In genomic region chr22:32985899-32986772, GRCh38 we compare ENCODE assay signal across 8 cellular contexts.
DNase-seq lines count a peak whose midpoint lies in the region; ATAC-seq and TF ChIP-seq lines count a peak whose summit lies in the region.

No MANE protein-coding gene starts in this region.

- WGBS in mammary epithelial cell (ENCODE audit: low coverage, missing lambda C conversion rate) = 24% methylated on average over 13 of the region's 16 CpGs

- H3K36me3 ChIP-seq in SU-DHL-6 (ENCODE audit: low read length) (no peaks in the 10 kb centered on the region), mammary epithelial cell (ENCODE audit: insufficient read depth, low read length) (no peaks in the 10 kb centered on the region)

- no peak overlapping the region for H3K4me2 ChIP-seq in SU-DHL-6 (ENCODE audit: low read depth, low read length, poor library complexity, severe bottlenecking)
- peak overlapping the region; percentile 72 for H3K4me2 ChIP-seq in mammary epithelial cell (ENCODE audit: insufficient read depth, low read depth, low read length)

- in situ Hi-C loops in mammary epithelial cell (cut with MboI; ENCODE audit: low sequenced_read_pairs in 2 of 2) = loop anchor here (5.0 to 25.0 kb wide), 3 partner anchors 179 to 461 kb away; no protein-coding TSS in a partner anchor

- H2AFZ ChIP-seq in SU-DHL-6 (ENCODE audit: low read depth, low read length, severe bottlenecking) = peak overlapping the region; percentile 25
- H2AFZ ChIP-seq in mammary epithelial cell (ENCODE audit: low read depth, low read length) = peak overlapping the region; percentile 78

- TF ChIP-seq CTCF in SU-DHL-6 (IDR thresholded peaks at IDR 0.05; ENCODE audit: insufficient read depth, low read length, poor library complexity, severe bottlenecking) = peak; percentile 50
- TF ChIP-seq CTCF in mammary epithelial cell (conservative IDR thresholded peaks at IDR 0.05 in 1 of 2, IDR thresholded peaks at IDR 0.05 in 1 of 2; ENCODE audit: extremely low read depth in 1 of 2, insufficient read depth in 1 of 2, low read depth in 1 of 2, low read length in 2 of 2) = peak; percentile 86 to 92

- H3K4me1 ChIP-seq in mammary epithelial cell (ENCODE audit: insufficient read depth, low read length) = peaks cover 34% of the 10 kb centered on the region

- H3K4me3 ChIP-seq in SU-DHL-6 (ENCODE audit: insufficient read depth, low read length, poor library complexity, severe bottlenecking) (no peak overlapping the region), mammary epithelial cell (replicated peaks in 1 of 3; ENCODE audit: insufficient read depth in 1 of 3, low read depth in 2 of 3, low read length in 3 of 3) (no peak overlapping the region)

- no peak overlapping the region for H3K27ac ChIP-seq in SU-DHL-6 (ENCODE audit: low read depth, low read length)
- H3K27ac ChIP-seq in mammary epithelial cell (ENCODE audit: insufficient read depth, low read depth, low read length) = peak overlapping the region; percentile 80

- H4K20me1 ChIP-seq in SU-DHL-6 (ENCODE audit: low read depth, low read length) (no peaks in the 10 kb centered on the region), mammary epithelial cell (ENCODE audit: insufficient read depth, low read length) (no peaks in the 10 kb centered on the region)

- CTCF ChIA-PET in mammary epithelial cell (lab: Charles Lee; ENCODE audit: low non-redundant PET) = interaction anchor here (0.6 to 0.8 kb wide), 3 partner anchors 10 to 16 kb away, joined by 4 read pairs; no protein-coding TSS in a partner anchor

- intact Hi-C loops in mammary epithelial cell (cut with micrococcal nuclease) = loop anchor here (1.0 to 5.0 kb wide), 5 partner anchors 60 to 459 kb away; no protein-coding TSS in a partner anchor

- H3K9ac ChIP-seq in SU-DHL-6 (ENCODE audit: low read length) (no peak overlapping the region), mammary epithelial cell (ENCODE audit: insufficient read depth, low read length) (peak overlapping the region; percentile 39)

- H3K9me3 ChIP-seq in SU-DHL-6 (ENCODE audit: insufficient read depth, low read length) (no peaks in the 10 kb centered on the region), mammary epithelial cell (replicated peaks; ENCODE audit: insufficient read depth, low read length) (no peaks in the 10 kb centered on the region)

- H3K9me2 ChIP-seq in SU-DHL-6 (replicated peaks; ENCODE audit: insufficient read depth, low read length) = no peaks in the 10 kb centered on the region

- no peaks in the 10 kb centered on the region for H3F3A ChIP-seq in SU-DHL-6 (ENCODE audit: insufficient read depth)

- dilution Hi-C loops in mammary epithelial cell (cut with HindIII; ENCODE audit: low sequenced_read_pairs) = no loop called here

- H3K27me3 ChIP-seq in SU-DHL-6 (ENCODE audit: low read length) (no peaks in the 10 kb centered on the region), mammary epithelial cell (ENCODE audit: insufficient read depth, low read length) (no peaks in the 10 kb centered on the region)

- peak; percentile 2 for DNase-seq in GF-D8 (lab: John Stamatoyannopoulos, UW)
- DNase-seq in M059J (ENCODE audit: low read depth) = peak; percentile 71
- peak; percentile 75 for DNase-seq in mammary epithelial cell
- peak; percentile 87 for DNase-seq in inferior parietal cortex (ENCODE audit: extremely low spot score)
- peak; percentile 14 for DNase-seq in stimulated activated CD4-positive, alpha-beta T cell treated with anti-CD3 and anti-CD28 coated beads, Interleukin-12 subunit alpha, Interleukin-12 subunit beta, amount 100 ng/mL, for 4 hours
- no peak for DNase-seq in HCEC 1CT

- no peak for ATAC-seq in GM21737 (IDR thresholded peaks at IDR 0.05; ENCODE audit: unreplicated experiment)

- BruUV-seq in mammary epithelial cell (replicated peaks; lab: Mats Ljungman, UMichigan) = no TSS peak

- no peaks in the 10 kb centered on the region for H3K79me2 ChIP-seq in SU-DHL-6 (ENCODE audit: insufficient read depth, low read length)
- no peaks in the 10 kb centered on the region for H3K79me2 ChIP-seq in mammary epithelial cell (ENCODE audit: insufficient read depth, low read length)
